13 cellular contexts compared by ENCODE assay signal in genomic region chr1:183477986-183478781, GRCh38. TPM values are rescaled to one million over a fixed set of nuclear protein-coding genes. Genes with fewer than 3 reads are reported as not detected.
DNase-seq lines count a peak whose midpoint lies in the region; ATAC-seq, FAIRE-seq and TF ChIP-seq lines count a peak whose summit lies in the region.
"Had no signal": no experiment of that assay in that cellular context is flagged by ENCODE, and none has a peak within 500 bp of the region (broad histone marks: within the 10 kb centered on the region; RNA-seq: fewer than 3 reads in every experiment).

No MANE protein-coding gene starts in this region.

- DNase-seq in NOMO-1 treated with DMSO at 0.1 percent for 48 hours (lab: John Stamatoyannopoulos, UW; ENCODE audit: unreplicated experiment) (peak; percentile 26), NOMO-1 treated with dmso at 0.1 percent for 144 hours (lab: John Stamatoyannopoulos, UW; ENCODE audit: unreplicated experiment) (no peak), H54 (ENCODE audit: insufficient read length, low spot score) (no peak), MM.1S (peak; percentile 67), mesothelial cell of epicardium (ENCODE audit: low spot score in 2 of 2, unreplicated experiment in 2 of 2) (no peak), NCI-H510A treated with DMSO at 0.1 percent for 48 hours (lab: John Stamatoyannopoulos, UW) (no peak), SK-N-DZ (ENCODE audit: low spot score) (no peak)
- DNase-seq: NCI-H1048; stimulated activated naive CD4-positive, alpha-beta T cell treated with Interleukin-2 at 50 U/mL for 16 hours had no signal

- H3K27ac Mint-ChIP-seq in mesothelial cell of epicardium = peak overlapping the region; percentile 11

- H3K27me3 ChIP-seq in MM.1S (replicated peaks; ENCODE audit: insufficient read depth, low read length) = no peaks in the 10 kb centered on the region
- H3K27me3 ChIP-seq: hepatocyte had no signal

- peaks cover 55% of the 10 kb centered on the region for H3K4me1 Mint-ChIP-seq in mesothelial cell of epicardium

- H3K27ac ChIP-seq in MM.1S (ENCODE audit: low read length) = peak overlapping the region; percentile 55; the same call in 1 of the 2 replicates
- H3K27ac ChIP-seq: A549, hepatocyte had no signal

- ATAC-seq in GM18870 (IDR thresholded peaks at IDR 0.05; ENCODE audit: unreplicated experiment) = no peak
- ATAC-seq: A549 had no signal

- peak overlapping the region; percentile 2; the same call in 1 of the 2 replicates for H3K9ac ChIP-seq in MM.1S (ENCODE audit: low read length)

- no peak overlapping the region for H2AFZ ChIP-seq in MM.1S (ENCODE audit: low read length)
- H2AFZ ChIP-seq: hepatocyte had no signal

- H3K36me3 ChIP-seq in MM.1S (replicated peaks; ENCODE audit: insufficient read depth, low read length) = no peaks in the 10 kb centered on the region

- H3K4me3 ChIP-seq in MM.1S (ENCODE audit: low read length) = peak overlapping the region; percentile 15
- H3K4me3 ChIP-seq: A549, hepatocyte had no signal

- H3K79me2 ChIP-seq in MM.1S (ENCODE audit: low read length) = peaks cover 100% of the 10 kb centered on the region

- H3K4me2 ChIP-seq in MM.1S (ENCODE audit: low read depth, low read length) = peak overlapping the region; percentile 60
- H3K4me2 ChIP-seq: A549, hepatocyte had no signal

- no peak overlapping the region for H3K4me3 Mint-ChIP-seq in mesothelial cell of epicardium

- H3K9me3 Mint-ChIP-seq in mesothelial cell of epicardium = no peaks in the 10 kb centered on the region

- no peaks in the 10 kb centered on the region for H3K9me3 ChIP-seq in MM.1S (replicated peaks; ENCODE audit: insufficient read depth, low read length)
- H3K9me3 ChIP-seq: A549 had no signal

- H3K4me1 ChIP-seq in MM.1S (ENCODE audit: low read length) = peaks cover 85% of the 10 kb centered on the region

- FAIRE-seq in H54 (lab: Jason Lieb, UNC) = peak; percentile 30
- FAIRE-seq: A549, bronchial epithelial cell had no signal

- no peaks in the 10 kb centered on the region for H3K36me3 Mint-ChIP-seq in mesothelial cell of epicardium

- TF ChIP-seq CTCF in MM.1S (IDR thresholded peaks at IDR 0.05; ENCODE audit: low read length) (no peak), mesothelial cell of epicardium (IDR thresholded peaks at IDR 0.05; ENCODE audit: unreplicated experiment) (no peak)

- no peak for TF ChIP-seq POLR2A in H54 (IDR thresholded peaks at IDR 0.05; ENCODE audit: low read depth, low read length)

- no peaks in the 10 kb centered on the region for H4K20me1 ChIP-seq in MM.1S (ENCODE audit: insufficient read depth, low read length)

- peaks cover 38% of the 10 kb centered on the region for H3F3A ChIP-seq in MM.1S (ENCODE audit: insufficient read depth, low read length)

- H3K9me2 ChIP-seq in MM.1S (replicated peaks; ENCODE audit: insufficient read depth, low read length) = no peaks in the 10 kb centered on the region

- no peaks in the 10 kb centered on the region for H3K27me3 Mint-ChIP-seq in mesothelial cell of epicardium (ENCODE audit: low read depth)

RNA-seq across cellular contexts. Expression of gene SMG7, which starts 5.9 kb away (rescaled TPM):
- total RNA-seq in mesothelial cell of epicardium = 58.7 to 65.2 TPM (median 60.6 TPM) in 3 replicates
- 5.6 and 9.2 TPM in 2 replicates for polyA plus RNA-seq in SK-N-DZ (2014; cell fraction: cytosol; rRNA removed)
- polyA plus RNA-seq in SK-N-DZ (2014; cell fraction: nucleus; rRNA removed) = 10.7 and 37.7 TPM in 2 replicates

Comparison
In these comparisons a context has a peak if more than half of its experiments do, and no peak if none do; other contexts are left out.
1. DNase-seq: peak in NOMO-1 treated with DMSO at 0.1 percent for 48 hours (single experiment) and MM.1S (single experiment); none in NOMO-1 treated with dmso at 0.1 percent for 144 hours (single experiment), H54 (single experiment), mesothelial cell of epicardium (0 of 2), NCI-H510A treated with DMSO at 0.1 percent for 48 hours (single experiment) and SK-N-DZ (single experiment).